Comparison of ENCODE assay signal across 1 cellular context in genomic region chr5:110809006-110809405, GRCh38.
TF ChIP-seq lines count a peak whose summit lies in the region.

No MANE protein-coding gene starts in this region.

TF ChIP-seq in SK-N-SH, 30 proteins besides CTCF, POLR2A, EP300 and RAD21 (continued from another document):
- no peak for TF ChIP-seq MAX (IDR thresholded peaks at IDR 0.05; ENCODE audit: low read depth)
- TF ChIP-seq EZH2phosphoT487 (IDR thresholded peaks at IDR 0.05; ENCODE audit: borderline replicate concordance, low read depth), result no peak
- TF ChIP-seq TAF1 (IDR thresholded peaks at IDR 0.05; ENCODE audit: borderline replicate concordance, low read depth, low read length), result no peak
- no peak for TF ChIP-seq REST (IDR thresholded peaks at IDR 0.05; ENCODE audit: low read depth, low read length)
- TF ChIP-seq MXI1 (IDR thresholded peaks at IDR 0.05; ENCODE audit: low read depth, low read length), result no peak
